9 cellular contexts compared by ENCODE assay signal in genomic region chr10:22629843-22630228, GRCh38.
DNase-seq lines count a peak whose midpoint lies in the region; ATAC-seq and TF ChIP-seq lines count a peak whose summit lies in the region.
"Had no signal": no experiment of that assay in that cellular context is flagged by ENCODE, and none has a peak within 500 bp of the region (broad histone marks: within the 10 kb centered on the region; RNA-seq: fewer than 3 reads in every experiment).

No MANE protein-coding gene starts in this region.

- H3K9me3 Mint-ChIP-seq in activated CD8-positive, alpha-beta T cell treated with anti-CD3 and anti-CD28 coated beads for 36 hours = peaks cover 3% of the 10 kb centered on the region
- H3K9me3 Mint-ChIP-seq in naive thymus-derived CD4-positive, alpha-beta T cell = peaks cover 0 to 2% (median 0%) of the 10 kb centered on the region in 11 donors

- H3K27ac Mint-ChIP-seq in activated CD8-positive, alpha-beta T cell treated with anti-CD3 and anti-CD28 coated beads for 36 hours = peak overlapping the region; percentile 95
- H3K27ac Mint-ChIP-seq in naive thymus-derived CD4-positive, alpha-beta T cell = peak overlapping the region; percentile 68 to 98 (median 90)

- H3K4me1 ChIP-seq in naive thymus-derived CD4-positive, alpha-beta T cell (ENCODE audit: control insufficient read depth in 2 of 2, insufficient read depth in 2 of 2, low read length in 2 of 2) = peaks cover 71 to 97% of the 10 kb centered on the region in 2 donors

- peak; percentile 20 for ATAC-seq in GM18505 (IDR thresholded peaks at IDR 0.05; ENCODE audit: unreplicated experiment)
- ATAC-seq in HG02763 (IDR thresholded peaks at IDR 0.05; ENCODE audit: unreplicated experiment) = peak; percentile 14
- peak; percentile 34 for ATAC-seq in activated CD8-positive, alpha-beta T cell treated with anti-CD3 and anti-CD28 coated beads for 36 hours
- no peak for ATAC-seq in naive thymus-derived CD4-positive, alpha-beta T cell
- no peak for ATAC-seq in HG03039 (IDR thresholded peaks at IDR 0.05; ENCODE audit: unreplicated experiment)

- H3K4me1 Mint-ChIP-seq in activated CD8-positive, alpha-beta T cell treated with anti-CD3 and anti-CD28 coated beads for 36 hours (ENCODE audit: low read depth) = peaks cover 90% of the 10 kb centered on the region
- peaks cover 62 to 100% (median 98%) of the 10 kb centered on the region in 7 donors for H3K4me1 Mint-ChIP-seq in naive thymus-derived CD4-positive, alpha-beta T cell

- DNase-seq in activated CD8-positive, alpha-beta T cell treated with anti-CD3 and anti-CD28 coated beads for 36 hours = peak; percentile 55
- DNase-seq in naive thymus-derived CD4-positive, alpha-beta T cell = no peak
- DNase-seq in DMS53 treated with DMSO at 0.1 percent for 48 hours (lab: John Stamatoyannopoulos, UW; ENCODE audit: unreplicated experiment) = no peak
- no peak for DNase-seq in SIG-M5 treated with dmso at 0.1 percent for 504 hours (lab: John Stamatoyannopoulos, UW; ENCODE audit: unreplicated experiment)
- no peak for DNase-seq in NCI-H146 treated with DMSO at 0.1 percent for 48 hours (lab: John Stamatoyannopoulos, UW; ENCODE audit: unreplicated experiment)
- DNase-seq: NCI-H526 had no signal

- TF ChIP-seq CTCF in activated CD8-positive, alpha-beta T cell treated with anti-CD3 and anti-CD28 coated beads for 36 hours (IDR thresholded peaks at IDR 0.05) = no peak

- H3K9me3 ChIP-seq in naive thymus-derived CD4-positive, alpha-beta T cell (ENCODE audit: control insufficient read depth in 2 of 3, low read length in 3 of 3) = no peaks in the 10 kb centered on the region

- intact Hi-C loops in activated CD8-positive, alpha-beta T cell treated with anti-CD3 and anti-CD28 coated beads for 36 hours (cut with micrococcal nuclease) = loop anchor here (1.0 to 5.0 kb wide), 3 partner anchors 16 to 52 kb away; no protein-coding TSS in a partner anchor
- intact Hi-C loops in naive thymus-derived CD4-positive, alpha-beta T cell (cut with micrococcal nuclease) = loop anchor here (1.0 to 10.0 kb wide), 11 partner anchors 8 to 465 kb away; partner anchors contain the start of genes PIP4K2A (in 2 of the 2) and MSRB2 (in 1 of the 2)

- TF ChIP-seq POLR2A in GM18505 (IDR thresholded peaks at IDR 0.05; ENCODE audit: borderline replicate concordance, extremely low read depth, insufficient read depth, insufficient read length) = no peak

- CTCF ChIA-PET in activated CD8-positive, alpha-beta T cell treated with anti-CD3 and anti-CD28 coated beads for 36 hours (lab: Charles Lee) = interaction anchor here (1.0 to 7.0 kb wide), 13 partner anchors 9 to 56 kb away, joined by 3 to 32 read pairs (median 4); no protein-coding TSS in a partner anchor
- CTCF ChIA-PET in naive thymus-derived CD4-positive, alpha-beta T cell (lab: Charles Lee) = interaction anchor here (0.7 to 1.5 kb wide), 2 partner anchors 18 to 25 kb away, joined by 3 to 4 read pairs; no protein-coding TSS in a partner anchor

- peak overlapping the region; percentile 37 for H3K4me3 ChIP-seq in naive thymus-derived CD4-positive, alpha-beta T cell (ENCODE audit: low read length)

- H3K27ac ChIP-seq in naive thymus-derived CD4-positive, alpha-beta T cell (ENCODE audit: low read depth, low read length) = peak overlapping the region; percentile 68

- H3K36me3 ChIP-seq in naive thymus-derived CD4-positive, alpha-beta T cell (ENCODE audit: control insufficient read depth in 2 of 3, insufficient read depth in 3 of 3, low read length in 3 of 3) = no peaks in the 10 kb centered on the region

- H3K36me3 Mint-ChIP-seq in activated CD8-positive, alpha-beta T cell treated with anti-CD3 and anti-CD28 coated beads for 36 hours (ENCODE audit: low read depth) = peaks cover 27% of the 10 kb centered on the region
- peaks cover 0 to 13% (median 6%) of the 10 kb centered on the region in 5 donors for H3K36me3 Mint-ChIP-seq in naive thymus-derived CD4-positive, alpha-beta T cell

- POLR2A ChIA-PET in activated CD8-positive, alpha-beta T cell treated with anti-CD3 and anti-CD28 coated beads for 36 hours (lab: Charles Lee) = interaction anchor here (1.1 to 5.7 kb wide), 10 partner anchors 9 to 64 kb away, joined by 3 to 48 read pairs (median 10); no protein-coding TSS in a partner anchor
- POLR2A ChIA-PET in naive thymus-derived CD4-positive, alpha-beta T cell (lab: Charles Lee) = interaction anchor here (0.9 to 4.2 kb wide), 10 partner anchors 9 to 1103 kb away, joined by 3 to 31 read pairs (median 6); partner anchors contain the start of gene PIP4K2A

- no peaks in the 10 kb centered on the region for H3K27me3 ChIP-seq in naive thymus-derived CD4-positive, alpha-beta T cell (ENCODE audit: control insufficient read depth in 2 of 2, insufficient read depth in 2 of 2, low read length in 2 of 2)

- H3K27me3 Mint-ChIP-seq in activated CD8-positive, alpha-beta T cell treated with anti-CD3 and anti-CD28 coated beads for 36 hours = no peaks in the 10 kb centered on the region
- H3K27me3 Mint-ChIP-seq in naive thymus-derived CD4-positive, alpha-beta T cell = no peaks in the 10 kb centered on the region

- H3K4me3 Mint-ChIP-seq in activated CD8-positive, alpha-beta T cell treated with anti-CD3 and anti-CD28 coated beads for 36 hours = peak overlapping the region; percentile 67
- H3K4me3 Mint-ChIP-seq in naive thymus-derived CD4-positive, alpha-beta T cell = peak overlapping the region; percentile 62 to 85 (median 74)

Comparison
In these comparisons a context has a peak if more than half of its experiments do, and no peak if none do; other contexts are left out.
1. ATAC-seq: peak in GM18505 (single experiment), HG02763 (single experiment) and activated CD8-positive, alpha-beta T cell treated with anti-CD3 and anti-CD28 coated beads for 36 hours (single experiment); none in naive thymus-derived CD4-positive, alpha-beta T cell (single experiment) and HG03039 (single experiment).